ENCODE assay signal across 1 cellular context in genomic region chr15:80773122-80773551, GRCh38.
TF ChIP-seq lines count a peak whose summit lies in the region.

No MANE protein-coding gene starts in this region.

TF ChIP-seq in HEK293, 187 proteins besides CTCF, POLR2A, EP300 and RAD21 (continued from another document and continues in another):
- TF ChIP-seq ZNF280D (tag by site-specific recombination; IDR thresholded peaks at IDR 0.05) (no peak), ZNF2 (tag by site-specific recombination; IDR thresholded peaks at IDR 0.05) (peak; percentile 95), ZNF114 (tag by site-specific recombination; IDR thresholded peaks at IDR 0.05) (no peak), ZNF776 (tag by site-specific recombination; IDR thresholded peaks at IDR 0.05; ENCODE audit: borderline replicate concordance) (no peak), KLF17 (tag by site-specific recombination; IDR thresholded peaks at IDR 0.05) (peak; percentile 93), BCL11B (tag by site-specific recombination; IDR thresholded peaks at IDR 0.05; ENCODE audit: low read depth) (peak; percentile 87), ZNF362 (tag by site-specific recombination; IDR thresholded peaks at IDR 0.05) (no peak), ZNF558 (tag by site-specific recombination; IDR thresholded peaks at IDR 0.05) (no peak), TRIM28 (IDR thresholded peaks at IDR 0.05; ENCODE audit: borderline replicate concordance, low read length) (0 out of 2 replicates have a peak, but pooled peaks have one; percentile 19), ZNF138 (tag by site-specific recombination; IDR thresholded peaks at IDR 0.05; ENCODE audit: borderline replicate concordance) (no peak), PRDM2 (tag by site-specific recombination; IDR thresholded peaks at IDR 0.05; ENCODE audit: borderline replicate concordance) (no peak), ZNF202 (tag by site-specific recombination; IDR thresholded peaks at IDR 0.05; ENCODE audit: borderline replicate concordance) (no peak), KLF16 (tag by site-specific recombination; IDR thresholded peaks at IDR 0.05) (no peak), ZNF335 (tag by site-specific recombination; conservative IDR thresholded peaks at IDR 0.05) (no peak), ZXDB (tag by site-specific recombination; IDR thresholded peaks at IDR 0.05) (peak; percentile 58), ZNF18 (tag by site-specific recombination; IDR thresholded peaks at IDR 0.05) (no peak; the same call in 1 of the 2 replicates), ZBTB26 (tag by site-specific recombination; optimal IDR thresholded peaks at IDR 0.05) (no peak), ZNF350 (tag by site-specific recombination; IDR thresholded peaks at IDR 0.05) (no peak), ZNF791 (tag by site-specific recombination; IDR thresholded peaks at IDR 0.05) (no peak), PRDM1 (tag by site-specific recombination; IDR thresholded peaks at IDR 0.05) (peak; percentile 66; the same call in 1 of the 2 replicates), ZNF677 (tag by site-specific recombination; IDR thresholded peaks at IDR 0.05) (no peak), ZNF366 (tag by site-specific recombination; conservative IDR thresholded peaks at IDR 0.05) (peak; percentile 91), ZBTB21 (tag by site-specific recombination; IDR thresholded peaks at IDR 0.05) (peak; percentile 87), GLIS1 (tag by site-specific recombination; IDR thresholded peaks at IDR 0.05) (peak; percentile 92), ZNF514 (tag by site-specific recombination; IDR thresholded peaks at IDR 0.05) (no peak), IKZF3 (tag by site-specific recombination; IDR thresholded peaks at IDR 0.05) (peak; percentile 94), ZNF548 (tag by site-specific recombination; IDR thresholded peaks at IDR 0.05) (no peak), ZEB2 (tag by site-specific recombination; IDR thresholded peaks at IDR 0.05) (peak; percentile 94), ZNF549 (tag by site-specific recombination; IDR thresholded peaks at IDR 0.05) (no peak), ZSCAN23 (tag by site-specific recombination; IDR thresholded peaks at IDR 0.05) (peak; percentile 81), ZNF580 (tag by site-specific recombination; IDR thresholded peaks at IDR 0.05) (peak; percentile 70), KLF9 (tag by site-specific recombination; IDR thresholded peaks at IDR 0.05; ENCODE audit: low read depth) (no peak), INSM2 (tag by site-specific recombination; IDR thresholded peaks at IDR 0.05) (peak; percentile 99), WT1 (tag by site-specific recombination; IDR thresholded peaks at IDR 0.05) (peak; percentile 96), GLI2 (tag by site-specific recombination; IDR thresholded peaks at IDR 0.05; ENCODE audit: borderline replicate concordance, low read depth) (peak; percentile 87; the same call in 1 of the 2 replicates), ZNF354C (tag by site-specific recombination; IDR thresholded peaks at IDR 0.05; ENCODE audit: borderline replicate concordance, low read depth) (no peak), ZBTB8A (tag by site-specific recombination; IDR thresholded peaks at IDR 0.05) (peak; percentile 62), ATF2 (tag by site-specific recombination; IDR thresholded peaks at IDR 0.05; ENCODE audit: low read depth) (peak; percentile 71), ZNF768 (tag by site-specific recombination; IDR thresholded peaks at IDR 0.05) (no peak), ZFHX2 (tag by site-specific recombination; conservative IDR thresholded peaks at IDR 0.05) (no peak), ZFP37 (tag by site-specific recombination; IDR thresholded peaks at IDR 0.05) (no peak), ZNF211 (tag by site-specific recombination; IDR thresholded peaks at IDR 0.05; ENCODE audit: low read depth) (no peak), ZSCAN4 (tag by site-specific recombination; IDR thresholded peaks at IDR 0.05) (no peak), ZNF155 (tag by site-specific recombination; IDR thresholded peaks at IDR 0.05) (no peak), ZNF341 (tag by site-specific recombination; IDR thresholded peaks at IDR 0.05; ENCODE audit: low read depth) (peak; percentile 39; the same call in 1 of the 2 replicates)
